10 cellular contexts compared by ENCODE assay signal in the genomic region with DNA sequence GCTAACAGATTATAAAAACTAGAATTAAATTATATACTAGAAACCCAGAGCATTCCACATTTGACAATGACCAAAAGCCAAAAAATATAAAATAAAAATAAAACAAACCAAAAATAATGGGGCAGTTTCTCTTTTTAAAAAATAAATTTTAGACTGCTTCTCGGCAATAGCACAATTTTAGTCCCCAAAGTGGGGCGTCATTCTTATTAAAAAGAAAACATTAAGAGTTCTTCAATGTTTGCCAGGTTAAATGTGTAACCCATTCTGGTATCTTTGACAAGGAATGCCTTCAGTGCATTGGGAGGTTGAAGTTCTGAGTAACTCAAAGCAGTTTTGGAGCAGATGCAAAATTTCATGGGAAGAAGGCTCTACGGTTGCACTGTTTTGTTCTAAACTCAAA. TPM values are rescaled to one million over a fixed set of nuclear protein-coding genes. Genes with fewer than 3 reads are reported as not detected.
DNase-seq lines count a peak whose midpoint lies in the region; ATAC-seq, FAIRE-seq and TF ChIP-seq lines count a peak whose summit lies in the region.
"Had no signal": no experiment of that assay in that cellular context is flagged by ENCODE, and none has a peak within 500 bp of the region (broad histone marks: within the 10 kb centered on the region; RNA-seq: fewer than 3 reads in every experiment).

No MANE protein-coding gene starts in this region.

- no peak for DNase-seq in CD4-positive, alpha-beta T cell
- DNase-seq in RCC 7860 (ENCODE audit: low spot score) (no peak), epithelial cell of proximal tubule (ENCODE audit: low read depth) (no peak), osteocyte (ENCODE audit: extremely low spot score, unreplicated experiment) (no peak), NOMO-1 treated with DMSO at 0.1 percent for 48 hours (lab: John Stamatoyannopoulos, UW; ENCODE audit: unreplicated experiment) (no peak), dermis blood vessel endothelial cell (no peak), GM12891 (ENCODE audit: insufficient read length, low spot score) (no peak)
- DNase-seq: activated CD4-positive, CD25-positive, alpha-beta regulatory T cell; DMS79 treated with DMSO at 0.1 percent for 48 hours had no signal

- TF ChIP-seq POLR2A in GM12891 (IDR thresholded peaks at IDR 0.05; ENCODE audit: low read depth, low read length): no peak

- no peaks in the 10 kb centered on the region for H3K9me3 Mint-ChIP-seq in CD4-positive, alpha-beta T cell
- no peaks in the 10 kb centered on the region for H3K9me3 Mint-ChIP-seq in osteocyte (ENCODE audit: unreplicated experiment)

- no peaks in the 10 kb centered on the region for H3K27me3 ChIP-seq in CD4-positive, alpha-beta T cell (ENCODE audit: control insufficient read depth, insufficient read depth, low read length)

- intact Hi-C loops in CD4-positive, alpha-beta T cell (cut with DNase I, micrococcal nuclease): no loop called here

- H3K27me3 Mint-ChIP-seq in CD4-positive, alpha-beta T cell: peaks cover 6% of the 10 kb centered on the region
- no peaks in the 10 kb centered on the region for H3K27me3 Mint-ChIP-seq in osteocyte (ENCODE audit: unreplicated experiment)

- H3K4me3 ChIP-seq in epithelial cell of proximal tubule (ENCODE audit: low read depth, low read length): peak overlapping the region; percentile 77

- H3K27ac ChIP-seq in CD4-positive, alpha-beta T cell (ENCODE audit: low read depth, low read length): no peak overlapping the region

- peak; percentile 30 for FAIRE-seq in RCC 7860 (lab: Jason Lieb, UNC)
- no peak for FAIRE-seq in GM12891 (lab: Jason Lieb, UNC)

- CTCF ChIA-PET in CD4-positive, alpha-beta T cell (lab: Charles Lee): no interaction called here

- ATAC-seq in CD4-positive, alpha-beta T cell (ENCODE audit: poor library complexity): no peak
- no peak for ATAC-seq in HG02571 (IDR thresholded peaks at IDR 0.05; ENCODE audit: unreplicated experiment)

- peak overlapping the region; percentile 80 for H3K27ac Mint-ChIP-seq in CD4-positive, alpha-beta T cell
- peak overlapping the region; percentile 87 for H3K27ac Mint-ChIP-seq in osteocyte (ENCODE audit: unreplicated experiment)

- TF ChIP-seq CTCF in CD4-positive, alpha-beta T cell (IDR thresholded peaks at IDR 0.05): no peak
- TF ChIP-seq CTCF in epithelial cell of proximal tubule (conservative IDR thresholded peaks at IDR 0.05; ENCODE audit: low read depth, low read length) (no peak), osteocyte (IDR thresholded peaks at IDR 0.05) (no peak)

- no peaks in the 10 kb centered on the region for H3K9me3 ChIP-seq in CD4-positive, alpha-beta T cell (ENCODE audit: control insufficient read depth, low read length)

- H3K4me1 Mint-ChIP-seq in CD4-positive, alpha-beta T cell (ENCODE audit: low read depth): peaks cover 46% of the 10 kb centered on the region
- H3K4me1 Mint-ChIP-seq in osteocyte (ENCODE audit: unreplicated experiment): peaks cover 40% of the 10 kb centered on the region

- peaks cover 26% of the 10 kb centered on the region for H3K36me3 Mint-ChIP-seq in CD4-positive, alpha-beta T cell (ENCODE audit: low read depth)
- peaks cover 46% of the 10 kb centered on the region for H3K36me3 Mint-ChIP-seq in osteocyte (ENCODE audit: unreplicated experiment)

- H3K4me3 Mint-ChIP-seq in CD4-positive, alpha-beta T cell: peak overlapping the region; percentile 93
- H3K4me3 Mint-ChIP-seq in osteocyte (ENCODE audit: unreplicated experiment): peak overlapping the region; percentile 94

- POLR2A ChIA-PET in CD4-positive, alpha-beta T cell (lab: Charles Lee): no interaction called here

TF ChIP-seq in GM12891, 5 proteins besides CTCF, POLR2A, EP300 and RAD21:
- no peak for TF ChIP-seq POU2F2 (IDR thresholded peaks at IDR 0.05; ENCODE audit: low read depth, low read length)
- TF ChIP-seq PAX5 (IDR thresholded peaks at IDR 0.05; ENCODE audit: insufficient read depth, low read length, severe bottlenecking): no peak
- TF ChIP-seq POLR2AphosphoS5 (IDR thresholded peaks at IDR 0.05; ENCODE audit: low read depth, low read length): no peak
- no peak for TF ChIP-seq TAF1 (IDR thresholded peaks at IDR 0.05; ENCODE audit: low read depth, low read length)
- TF ChIP-seq SPI1 (IDR thresholded peaks at IDR 0.05; ENCODE audit: low read depth, low read length): no peak
TF ChIP-seq in GM12891: peak in this region for 0.

RNA-seq across cellular contexts. Expression of a gene that starts 3.3 kb away (rescaled TPM):
- 10 to 100 TPM; 36.0 to 36.2 TPM for total RNA-seq in CD4-positive, alpha-beta T cell
- total RNA-seq in epithelial cell of proximal tubule (0.58 and 7.3 TPM in 2 replicates), osteocyte (63.6 and 70.3 TPM in 2 replicates), dermis blood vessel endothelial cell (30.3 and 43.7 TPM in 2 replicates)
- not detected for polyA plus RNA-seq in GM12891 (2012; ENCODE audit: low read depth, missing spikeins)
